In the genomic region with DNA sequence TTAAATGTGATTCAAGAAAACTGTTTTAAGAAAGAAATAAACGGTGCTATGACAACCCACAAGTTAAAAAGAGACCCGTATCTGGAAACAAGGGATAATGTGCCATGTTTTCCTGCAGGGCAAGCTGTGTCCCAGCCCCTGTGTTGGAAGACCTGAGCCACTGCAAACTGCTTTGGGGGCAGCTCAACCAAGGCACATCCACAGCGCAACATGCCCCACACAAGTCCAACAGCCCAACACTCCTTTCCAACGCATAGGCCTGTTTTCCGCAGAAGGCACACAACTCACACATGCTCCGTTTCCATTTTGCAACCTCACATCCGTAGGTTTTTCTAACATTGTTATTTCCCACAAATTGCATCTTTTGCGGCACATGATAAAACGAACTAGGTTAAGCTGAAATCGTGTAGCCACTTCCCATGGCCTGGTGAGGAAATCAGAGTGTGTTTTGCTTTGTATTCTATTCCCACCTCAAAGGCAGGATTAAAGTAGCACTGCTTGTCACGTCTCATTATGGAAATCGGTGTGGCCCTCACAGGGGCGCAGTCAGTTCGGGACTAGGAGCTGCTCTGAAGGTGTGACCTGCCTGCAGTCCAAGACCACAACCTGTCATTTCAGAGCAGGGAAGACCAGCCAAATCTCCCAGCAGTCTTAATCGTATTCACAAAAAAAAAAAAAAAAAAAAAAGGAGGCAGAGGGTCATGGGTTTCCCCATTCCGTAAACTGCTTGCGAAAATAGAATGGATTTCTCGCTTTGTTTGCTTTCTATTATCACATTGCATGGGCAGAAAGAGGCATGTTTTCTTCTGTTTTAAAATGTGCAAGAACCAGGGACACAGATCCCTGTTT, we compare ENCODE assay signal across 22 cellular contexts. TPM values are rescaled to one million over a fixed set of nuclear protein-coding genes. Genes with fewer than 3 reads are reported as not detected.
DNase-seq lines count a peak whose midpoint lies in the region; ATAC-seq, FAIRE-seq and TF ChIP-seq lines count a peak whose summit lies in the region.
"Had no signal": no experiment of that assay in that cellular context is flagged by ENCODE, and none has a peak within 500 bp of the region (broad histone marks: within the 10 kb centered on the region; RNA-seq: fewer than 3 reads in every experiment).

No MANE protein-coding gene starts in this region.

- H3K27me3 ChIP-seq in H1 (replicated peaks in 1 of 4; ENCODE audit: control insufficient read depth in 3 of 4, extremely low read depth in 1 of 4, insufficient read depth in 3 of 4, low read length in 3 of 4) (no peaks in the 10 kb centered on the region), neuronal stem cell (ENCODE audit: control insufficient read depth in 3 of 3, insufficient read depth in 3 of 3, low read depth in 1 of 3, low read length in 3 of 3) (no peaks in the 10 kb centered on the region), Caco-2 (replicated peaks; ENCODE audit: control insufficient read depth, insufficient read depth, low read length) (no peaks in the 10 kb centered on the region)
- H3K27me3 ChIP-seq: thyroid gland had no signal

- no peak overlapping the region; the same call in 1 of the 2 replicates for H3K4me3 ChIP-seq in AG10803 (ENCODE audit: low read length)
- H3K4me3 ChIP-seq in H1 (ENCODE audit: extremely low read depth in 1 of 4, insufficient read depth in 2 of 4, low read depth in 3 of 4, low read length in 4 of 4): no peak overlapping the region
- H3K4me3 ChIP-seq in neuronal stem cell (ENCODE audit: low read length in 2 of 2): peak overlapping the region in 1 of 2 donors; percentile 60
- no peak overlapping the region for H3K4me3 ChIP-seq in Caco-2 (ENCODE audit: low read depth, low read length)
- H3K4me3 ChIP-seq: lung, thyroid gland had no signal

- no peaks in the 10 kb centered on the region for H3K27me3 Mint-ChIP-seq in Caco-2 (ENCODE audit: insufficient read depth, unreplicated experiment)
- H3K27me3 Mint-ChIP-seq: activated CD4-positive, alpha-beta T cell treated with anti-CD3 and anti-CD28 coated beads, Interleukin-2, amount 10 ng/mL, durations not matched to agents 24 days and 14 days; activated naive CD4-positive, alpha-beta T cell treated with anti-CD3 and anti-CD28 coated beads, Interleukin-2, amount 50 U/mL, for 24 hours had no signal

- no peak overlapping the region for H2BK20ac ChIP-seq in H1 (ENCODE audit: low read length)

- H2BK120ac ChIP-seq in H1 (replicated peaks; ENCODE audit: low read depth, low read length) (no peak overlapping the region), neuronal stem cell (ENCODE audit: low read depth, low read length) (no peak overlapping the region)

- H3K18ac ChIP-seq in H1 (ENCODE audit: extremely low read depth, low read length) (no peak overlapping the region), neuronal stem cell (ENCODE audit: low read length) (peak overlapping the region; percentile 76)

- H2BK5ac ChIP-seq in H1 (ENCODE audit: low read depth, low read length) (no peak overlapping the region), neuronal stem cell (ENCODE audit: low read length) (no peak overlapping the region)

- peak overlapping the region; percentile 53; the same call in 1 of the 2 replicates for H4K8ac ChIP-seq in H1 (ENCODE audit: extremely low read depth, insufficient read depth, low read length)
- H4K8ac ChIP-seq in neuronal stem cell (ENCODE audit: low read depth, low read length): no peak overlapping the region

- H3K4me2 ChIP-seq in H1 (ENCODE audit: insufficient read depth in 1 of 2, low read depth in 2 of 2, low read length in 2 of 2) (no peak overlapping the region), neuronal stem cell (ENCODE audit: insufficient read depth, low read length, poor library complexity, severe bottlenecking) (no peak overlapping the region)

- peak; percentile 28 for FAIRE-seq in H1 (lab: Jason Lieb, UNC)
- FAIRE-seq: G401.6, GM12892 had no signal

- 90% methylated on average over 16 of the region's 18 CpGs; no CpG with 5 or more reads in 1 of the 2 experiments for WGBS in H1 (ENCODE audit: extremely low coverage in 1 of 2, insufficient coverage in 1 of 2, insufficient read length in 1 of 2, insufficient replicate concordance in 2 of 2, low coverage in 1 of 2, low lambda C conversion rate in 2 of 2, missing lambda C conversion rate in 1 of 2), 2 experiments
- WGBS in neuronal stem cell (ENCODE audit: extremely low coverage in 2 of 2, insufficient read length in 2 of 2, insufficient replicate concordance in 1 of 2), 2 donors: no CpG with 5 or more reads among the region's 18 CpGs

- no peaks in the 10 kb centered on the region for H3K79me2 ChIP-seq in H1 (ENCODE audit: control insufficient read depth in 1 of 2, insufficient read depth in 2 of 2, low read length in 2 of 2)

- H3K4ac ChIP-seq in H1 (replicated peaks; ENCODE audit: insufficient read length, low read depth, low read length) (no peak overlapping the region), neuronal stem cell (ENCODE audit: low read length) (no peak overlapping the region)

- TF ChIP-seq RAD21 in H1 (IDR thresholded peaks at IDR 0.05 in 1 of 2, conservative IDR thresholded peaks at IDR 0.05 in 1 of 2; ENCODE audit: low read depth in 2 of 2, low read length in 2 of 2): no peak

- no peaks in the 10 kb centered on the region for H3K4me1 Mint-ChIP-seq in Caco-2 (ENCODE audit: low read depth, unreplicated experiment)
- H3K4me1 Mint-ChIP-seq: activated CD4-positive, alpha-beta T cell treated with anti-CD3 and anti-CD28 coated beads, Interleukin-2, amount 10 ng/mL, durations not matched to agents 24 days and 14 days; activated naive CD4-positive, alpha-beta T cell treated with anti-CD3 and anti-CD28 coated beads, Interleukin-2, amount 50 U/mL, for 24 hours; IgD-negative memory B cell had no signal

- no peaks in the 10 kb centered on the region for H3K79me1 ChIP-seq in H1 (ENCODE audit: low read depth, low read length)
- H3K79me1 ChIP-seq in neuronal stem cell (ENCODE audit: low read depth, low read length): no peaks in the 10 kb centered on the region

- H3K27ac Mint-ChIP-seq in Caco-2 (ENCODE audit: unreplicated experiment): no peak overlapping the region
- H3K27ac Mint-ChIP-seq: activated CD4-positive, alpha-beta T cell treated with anti-CD3 and anti-CD28 coated beads, Interleukin-2, amount 10 ng/mL, durations not matched to agents 24 days and 14 days; activated naive CD4-positive, alpha-beta T cell treated with anti-CD3 and anti-CD28 coated beads, Interleukin-2, amount 50 U/mL, for 24 hours; IgD-negative memory B cell; nephron progenitor cell had no signal

- no peak for TF ChIP-seq CTCF in AG10803 (conservative IDR thresholded peaks at IDR 0.05; ENCODE audit: low read length)
- TF ChIP-seq CTCF in H1 (IDR thresholded peaks at IDR 0.05; ENCODE audit: control extremely low read depth in 1 of 3, insufficient read depth in 1 of 3, low read depth in 1 of 3, low read length in 3 of 3): no peak
- TF ChIP-seq CTCF in Caco-2 (IDR thresholded peaks at IDR 0.05; ENCODE audit: insufficient read depth in 1 of 2, low read depth in 1 of 2, low read length in 1 of 2, severe bottlenecking in 1 of 2, unreplicated experiment in 1 of 2): no peak

- H3K23ac ChIP-seq in H1 (ENCODE audit: insufficient read length) (no peak overlapping the region), neuronal stem cell (ENCODE audit: low read depth, low read length, poor library complexity) (no peak overlapping the region)

- DNase-seq in AG10803 (ENCODE audit: low read depth) (peak; percentile 41), NOMO-1 treated with DMSO at 0.1 percent for 48 hours (lab: John Stamatoyannopoulos, UW; ENCODE audit: unreplicated experiment) (peak; percentile 63), H1 (ENCODE audit: low read depth in 1 of 2, low spot score in 2 of 2) (no peak), neuronal stem cell (ENCODE audit: low spot score) (no peak), Caco-2 (no peak)
- DNase-seq: activated CD4-positive, alpha-beta T cell treated with anti-CD3 and anti-CD28 coated beads, Interleukin-2, amount 10 ng/mL, durations not matched to agents 24 days and 14 days; H7; NCI-H2171 treated with DMSO at 0.1 percent for 48 hours; nephron progenitor cell; right cardiac atrium; SHP77 treated with DMSO at 0.1 percent for 48 hours; stimulated activated CD4-positive, alpha-beta T cell treated with anti-CD3 and anti-CD28 coated beads, Interleukin-2, amount 100 ng/mL, for 48 hours; T-helper 9 cell; thyroid gland had no signal

- no peak overlapping the region for H3K4me3 Mint-ChIP-seq in Caco-2 (ENCODE audit: unreplicated experiment)
- H3K4me3 Mint-ChIP-seq: activated CD4-positive, alpha-beta T cell treated with anti-CD3 and anti-CD28 coated beads, Interleukin-2, amount 10 ng/mL, durations not matched to agents 24 days and 14 days; activated naive CD4-positive, alpha-beta T cell treated with anti-CD3 and anti-CD28 coated beads, Interleukin-2, amount 50 U/mL, for 24 hours; IgD-negative memory B cell had no signal

- intact Hi-C loops in Caco-2 (cut with micrococcal nuclease; ENCODE audit: unreplicated experiment): no loop called here

- no peak overlapping the region for H4K5ac ChIP-seq in H1 (ENCODE audit: insufficient read length, low read depth, low read length)

- no peak overlapping the region for H4K91ac ChIP-seq in H1 (replicated peaks; ENCODE audit: insufficient read length, low read length)
- no peak overlapping the region for H4K91ac ChIP-seq in neuronal stem cell (ENCODE audit: low read depth, low read length, poor library complexity)

- no peaks in the 10 kb centered on the region for H3K23me2 ChIP-seq in H1 (ENCODE audit: low read depth, low read length)

- POLR2A ChIA-PET in H1 (lab: Charles Lee; ENCODE audit: partially characterized antibody) (no interaction called here), Caco-2 (lab: Charles Lee) (no interaction called here)

- no peaks in the 10 kb centered on the region for H3K9me3 Mint-ChIP-seq in Caco-2 (ENCODE audit: unreplicated experiment)
- H3K9me3 Mint-ChIP-seq: activated CD4-positive, alpha-beta T cell treated with anti-CD3 and anti-CD28 coated beads, Interleukin-2, amount 10 ng/mL, durations not matched to agents 24 days and 14 days; activated naive CD4-positive, alpha-beta T cell treated with anti-CD3 and anti-CD28 coated beads, Interleukin-2, amount 50 U/mL, for 24 hours had no signal

- CTCF ChIA-PET in H1 (lab: Charles Lee; ENCODE audit: partially characterized antibody) (interaction anchor here (1.0 to 1.6 kb wide), 3 partner anchors 14 to 139 kb away, joined by 3 to 5 read pairs (median 5); no protein-coding TSS in a partner anchor), Caco-2 (lab: Charles Lee) (interaction anchor here (1.0 kb wide), 1 partner anchor 20 kb away, joined by 3 read pairs; no protein-coding TSS in a partner anchor)

- H3K9me3 ChIP-seq in H1 (ENCODE audit: insufficient read depth in 2 of 2, low read depth in 1 of 2, low read length in 1 of 2): no peaks in the 10 kb centered on the region
- peaks cover 5 to 10% of the 10 kb centered on the region in 2 donors for H3K9me3 ChIP-seq in neuronal stem cell (replicated peaks in 1 of 2; ENCODE audit: control insufficient read depth in 2 of 2, insufficient read depth in 1 of 2, low read depth in 1 of 2, low read length in 2 of 2)
- no peaks in the 10 kb centered on the region for H3K9me3 ChIP-seq in Caco-2
- H3K9me3 ChIP-seq: thyroid gland had no signal

- TF ChIP-seq EP300 in H1 (IDR thresholded peaks at IDR 0.05; ENCODE audit: borderline replicate concordance in 1 of 2, low read depth in 2 of 2, low read length in 2 of 2): no peak

- ATAC-seq in HG02763 (IDR thresholded peaks at IDR 0.05; ENCODE audit: unreplicated experiment) (no peak), HG02840 (IDR thresholded peaks at IDR 0.05; ENCODE audit: low FRiP score, unreplicated experiment) (no peak), GM19455 (IDR thresholded peaks at IDR 0.05; ENCODE audit: unreplicated experiment) (no peak)
- ATAC-seq: right cardiac atrium had no signal

- H3K36me3 ChIP-seq in H1 (ENCODE audit: control insufficient read depth in 2 of 4, insufficient read depth in 4 of 4, low read length in 3 of 4) (no peaks in the 10 kb centered on the region), neuronal stem cell (replicated peaks in 1 of 2; ENCODE audit: control insufficient read depth in 2 of 2, insufficient read depth in 2 of 2, low read length in 2 of 2) (no peaks in the 10 kb centered on the region), Caco-2 (ENCODE audit: control insufficient read depth, insufficient read depth, low read length) (no peaks in the 10 kb centered on the region)
- H3K36me3 ChIP-seq: thyroid gland had no signal

- H3K4me1 ChIP-seq in H1 (replicated peaks in 1 of 4; ENCODE audit: control insufficient read depth in 3 of 4, insufficient read depth in 4 of 4, low read length in 3 of 4) (peaks cover 0 to 7% (median 2%) of the 10 kb centered on the region in 4 experiments; a peak in 4 of 7 replicates), neuronal stem cell (ENCODE audit: control insufficient read depth in 2 of 2, insufficient read depth in 1 of 2, low read depth in 1 of 2, low read length in 2 of 2) (peaks cover 8 to 9% of the 10 kb centered on the region in 2 donors), Caco-2 (no peaks in the 10 kb centered on the region)
- H3K4me1 ChIP-seq: thyroid gland had no signal

- H3K27ac ChIP-seq in H1 (ENCODE audit: low read depth, low read length) (no peak overlapping the region), neuronal stem cell (replicated peaks; ENCODE audit: low read length) (no peak overlapping the region)
- H3K27ac ChIP-seq: thyroid gland had no signal

- H3K14ac ChIP-seq in H1 (ENCODE audit: insufficient read length) (no peak overlapping the region), neuronal stem cell (ENCODE audit: low read length) (no peak overlapping the region)

- H2AFZ ChIP-seq in H1 (ENCODE audit: low read length) (no peak overlapping the region), neuronal stem cell (ENCODE audit: low read length) (peak overlapping the region; percentile 21)

- no peak overlapping the region for H3K56ac ChIP-seq in H1 (replicated peaks; ENCODE audit: insufficient read length, low read depth, low read length)

- H4K20me1 ChIP-seq in H1 (replicated peaks in 1 of 2; ENCODE audit: control insufficient read depth in 1 of 2, insufficient read depth in 2 of 2, low read length in 2 of 2): no peaks in the 10 kb centered on the region

- no peak overlapping the region for H2BK15ac ChIP-seq in H1 (ENCODE audit: low read length)
- H2BK15ac ChIP-seq in neuronal stem cell (ENCODE audit: low read length): no peak overlapping the region

- no TSS peak for BruUV-seq in Caco-2 (replicated peaks; lab: Mats Ljungman, UMichigan)

- no peak overlapping the region for H2BK12ac ChIP-seq in H1 (ENCODE audit: low read depth, low read length)
- H2BK12ac ChIP-seq in neuronal stem cell (ENCODE audit: low read length): peak overlapping the region; percentile 36

- no peak for TF ChIP-seq POLR2A in H1 (IDR thresholded peaks at IDR 0.05; ENCODE audit: control extremely low read depth in 1 of 2, low read depth in 2 of 2, low read length in 2 of 2)

- H3K36me3 Mint-ChIP-seq in Caco-2 (ENCODE audit: insufficient read depth, unreplicated experiment): no peaks in the 10 kb centered on the region

- no peak overlapping the region for H2AK5ac ChIP-seq in H1 (ENCODE audit: low read depth, low read length)
- no peak overlapping the region for H2AK5ac ChIP-seq in neuronal stem cell (ENCODE audit: low read depth, low read length)

- H3K9ac ChIP-seq in H1 (replicated peaks in 1 of 4; ENCODE audit: extremely low read depth in 1 of 4, low read depth in 3 of 4, low read length in 3 of 4): no peak overlapping the region; a peak in 1 of 7 replicates
- no peak overlapping the region for H3K9ac ChIP-seq in neuronal stem cell (ENCODE audit: low read depth, low read length, poor library complexity)

RNA-seq across cellular contexts. Expression of a gene that starts 50.6 kb away (rescaled TPM):
- total RNA-seq in H1 (2021; fragmentation: NEBNext Ultra II Directional; extraction: Animal tissue kit (Norgen Biotek cat#: 25700)): 16.5 and 17.0 TPM in 2 replicates
- 7.3 and 9.2 TPM in 2 replicates for polyA plus RNA-seq in H1 (2011; rRNA removed)
- 9.3 TPM for polyA plus RNA-seq in H1 (2011; cell fraction: cytosol; rRNA removed)
- polyA plus RNA-seq in H1 (2011; cell fraction: nucleus; rRNA removed): 15.7 TPM
- polyA plus RNA-seq in H1 (2012, experiment 1 of 2): 8.0 to 13.2 TPM (median 9.8 TPM) in 4 replicates
- polyA plus RNA-seq in H1 (2012, experiment 2 of 2): 3.3 TPM
- 4.8 TPM for polyA plus RNA-seq in H1 (2013, experiment 1 of 2)
- 4.1 TPM for polyA plus RNA-seq in H1 (2013, experiment 2 of 2)
- polyA minus RNA-seq in H1 (2011; rRNA and poly(A)+ RNA removed): 13.4 and 18.4 TPM in 2 replicates
- polyA minus RNA-seq in H1 (2011; cell fraction: cytosol; rRNA and poly(A)+ RNA removed): 14.1 TPM
- polyA minus RNA-seq in H1 (2011; cell fraction: nucleus; rRNA and poly(A)+ RNA removed): 25.4 TPM
- polyA plus RNA-seq in neuronal stem cell (2013, experiment 1 of 2): 40.4 TPM
- 42.5 TPM for polyA plus RNA-seq in neuronal stem cell (2013, experiment 2 of 2)
- 14.3 and 25.5 TPM in 2 replicates for total RNA-seq in Caco-2 (2022)

Comparison
In these comparisons a context has a peak if more than half of its experiments do, and no peak if none do; other contexts are left out.
1. DNase-seq: peak in AG10803 (single experiment) and NOMO-1 treated with DMSO at 0.1 percent for 48 hours (single experiment); none in H1 (0 of 2), neuronal stem cell (single experiment) and Caco-2 (0 of 2).